In the genomic region with DNA sequence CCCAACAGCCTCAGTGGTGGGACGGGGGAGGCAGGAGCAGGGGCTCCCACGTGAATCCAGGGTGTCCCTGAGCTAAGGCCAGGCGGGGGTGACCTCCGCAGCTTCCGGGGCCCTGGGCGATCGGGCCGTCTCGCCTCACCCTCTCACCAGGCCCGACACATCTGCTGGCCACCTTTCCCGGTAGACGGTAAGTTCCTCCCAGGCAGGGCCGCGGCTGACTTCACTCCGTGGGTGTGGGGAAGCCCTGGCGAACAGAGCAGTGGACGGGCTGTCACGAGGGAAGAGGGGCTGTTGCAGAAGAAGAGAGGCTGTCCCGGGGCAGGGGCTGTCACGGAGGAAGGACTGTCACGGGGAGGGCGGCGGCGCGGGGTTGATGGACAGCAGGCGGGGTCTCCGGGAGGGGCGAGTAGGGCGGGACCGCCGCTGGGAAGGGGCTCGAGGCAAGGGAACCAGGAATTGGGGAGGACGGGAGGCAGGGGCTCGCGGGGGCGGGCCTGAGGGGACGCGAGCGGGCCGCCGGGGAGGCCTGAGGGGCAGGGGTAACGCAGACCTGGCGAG, we compare ENCODE assay signal across 1 cellular context.
TF ChIP-seq lines count a peak whose summit lies in the region.

No MANE protein-coding gene starts in this region.

TF ChIP-seq in SK-N-SH treated with all-trans-retinoic acid at 6 μM for 48 hours, 23 proteins besides CTCF, POLR2A, EP300 and RAD21 (continued from another document):
- TF ChIP-seq, protein P1, sequence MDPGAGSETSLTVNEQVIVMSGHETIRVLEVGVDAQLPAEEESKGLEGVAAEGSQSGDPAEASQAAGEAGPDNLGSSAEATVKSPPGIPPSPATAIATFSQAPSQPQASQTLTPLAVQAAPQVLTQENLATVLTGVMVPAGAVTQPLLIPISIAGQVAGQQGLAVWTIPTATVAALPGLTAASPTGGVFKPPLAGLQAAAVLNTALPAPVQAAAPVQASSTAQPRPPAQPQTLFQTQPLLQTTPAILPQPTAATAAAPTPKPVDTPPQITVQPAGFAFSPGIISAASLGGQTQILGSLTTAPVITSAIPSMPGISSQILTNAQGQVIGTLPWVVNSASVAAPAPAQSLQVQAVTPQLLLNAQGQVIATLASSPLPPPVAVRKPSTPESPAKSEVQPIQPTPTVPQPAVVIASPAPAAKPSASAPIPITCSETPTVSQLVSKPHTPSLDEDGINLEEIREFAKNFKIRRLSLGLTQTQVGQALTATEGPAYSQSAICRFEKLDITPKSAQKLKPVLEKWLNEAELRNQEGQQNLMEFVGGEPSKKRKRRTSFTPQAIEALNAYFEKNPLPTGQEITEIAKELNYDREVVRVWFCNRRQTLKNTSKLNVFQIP (CRISPR knock-in tag; IDR thresholded peaks at IDR 0.05; ENCODE audit: borderline replicate concordance, low read depth) = no peak
- no peak for TF ChIP-seq TOX (CRISPR knock-in tag; IDR thresholded peaks at IDR 0.05; ENCODE audit: borderline replicate concordance)
- no peak for TF ChIP-seq BACH2 (CRISPR knock-in tag; IDR thresholded peaks at IDR 0.05; ENCODE audit: borderline replicate concordance)
- TF ChIP-seq ZNF70 (CRISPR knock-in tag; IDR thresholded peaks at IDR 0.05) = no peak
- TF ChIP-seq SNAI2 (CRISPR knock-in tag; IDR thresholded peaks at IDR 0.05) = no peak
- no peak for TF ChIP-seq ZNF565 (CRISPR knock-in tag; conservative IDR thresholded peaks at IDR 0.05; ENCODE audit: low read depth)
- TF ChIP-seq, protein P2, sequence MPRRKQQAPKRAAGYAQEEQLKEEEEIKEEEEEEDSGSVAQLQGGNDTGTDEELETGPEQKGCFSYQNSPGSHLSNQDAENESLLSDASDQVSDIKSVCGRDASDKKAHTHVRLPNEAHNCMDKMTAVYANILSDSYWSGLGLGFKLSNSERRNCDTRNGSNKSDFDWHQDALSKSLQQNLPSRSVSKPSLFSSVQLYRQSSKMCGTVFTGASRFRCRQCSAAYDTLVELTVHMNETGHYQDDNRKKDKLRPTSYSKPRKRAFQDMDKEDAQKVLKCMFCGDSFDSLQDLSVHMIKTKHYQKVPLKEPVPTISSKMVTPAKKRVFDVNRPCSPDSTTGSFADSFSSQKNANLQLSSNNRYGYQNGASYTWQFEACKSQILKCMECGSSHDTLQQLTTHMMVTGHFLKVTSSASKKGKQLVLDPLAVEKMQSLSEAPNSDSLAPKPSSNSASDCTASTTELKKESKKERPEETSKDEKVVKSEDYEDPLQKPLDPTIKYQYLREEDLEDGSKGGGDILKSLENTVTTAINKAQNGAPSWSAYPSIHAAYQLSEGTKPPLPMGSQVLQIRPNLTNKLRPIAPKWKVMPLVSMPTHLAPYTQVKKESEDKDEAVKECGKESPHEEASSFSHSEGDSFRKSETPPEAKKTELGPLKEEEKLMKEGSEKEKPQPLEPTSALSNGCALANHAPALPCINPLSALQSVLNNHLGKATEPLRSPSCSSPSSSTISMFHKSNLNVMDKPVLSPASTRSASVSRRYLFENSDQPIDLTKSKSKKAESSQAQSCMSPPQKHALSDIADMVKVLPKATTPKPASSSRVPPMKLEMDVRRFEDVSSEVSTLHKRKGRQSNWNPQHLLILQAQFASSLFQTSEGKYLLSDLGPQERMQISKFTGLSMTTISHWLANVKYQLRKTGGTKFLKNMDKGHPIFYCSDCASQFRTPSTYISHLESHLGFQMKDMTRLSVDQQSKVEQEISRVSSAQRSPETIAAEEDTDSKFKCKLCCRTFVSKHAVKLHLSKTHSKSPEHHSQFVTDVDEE (CRISPR knock-in tag; IDR thresholded peaks at IDR 0.05) = no peak
- no peak for TF ChIP-seq ZFP30 (CRISPR knock-in tag; IDR thresholded peaks at IDR 0.05)
- no peak for TF ChIP-seq ARNTL (CRISPR knock-in tag; IDR thresholded peaks at IDR 0.05; ENCODE audit: borderline replicate concordance, low read depth)
TF ChIP-seq in SK-N-SH treated with all-trans-retinoic acid at 6 μM for 48 hours: peak in this region for 0.
